1 cellular context compared by ENCODE assay signal in the genomic region with DNA sequence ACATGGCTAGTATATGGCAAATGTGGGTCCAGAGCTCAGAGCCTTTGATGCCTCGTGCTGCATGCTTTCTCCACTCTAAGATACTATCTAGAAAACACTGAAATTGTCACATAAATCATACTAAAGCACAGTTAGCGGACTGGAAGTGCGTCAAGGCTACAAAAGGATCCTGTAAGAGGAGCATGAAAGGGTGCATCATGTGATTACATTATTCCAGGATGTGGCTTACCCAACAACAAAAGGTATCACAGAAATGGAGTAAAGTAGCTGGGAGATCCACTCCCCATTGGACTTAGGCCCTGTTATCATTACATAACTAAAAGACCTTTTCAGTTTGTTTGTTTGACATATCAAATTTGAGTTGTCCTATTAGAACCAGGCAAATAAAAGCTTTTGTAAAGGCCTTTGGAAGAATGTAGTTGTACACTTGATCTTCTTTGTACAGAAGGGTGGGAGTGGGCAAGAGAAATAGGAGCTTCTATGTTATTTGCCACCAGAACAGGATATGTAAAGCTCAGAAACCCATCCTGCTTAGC.
TF ChIP-seq lines count a peak whose summit lies in the region.

No MANE protein-coding gene starts in this region.

TF ChIP-seq in HepG2, 621 proteins besides CTCF, POLR2A, EP300 and RAD21 (continued from another document and continues in another):
- TF ChIP-seq YEATS2 (CRISPR knock-in tag; IDR thresholded peaks at IDR 0.05; ENCODE audit: borderline replicate concordance) (no peak), SUZ12 (IDR thresholded peaks at IDR 0.05; ENCODE audit: low read depth, low read length) (no peak), EEA1 (CRISPR knock-in tag; IDR thresholded peaks at IDR 0.05; ENCODE audit: borderline replicate concordance) (no peak), ZNF83 (CRISPR knock-in tag; IDR thresholded peaks at IDR 0.05; ENCODE audit: borderline replicate concordance) (no peak), ZBTB42 (CRISPR knock-in tag; IDR thresholded peaks at IDR 0.05) (no peak), SMARCE1 (IDR thresholded peaks at IDR 0.05; ENCODE audit: borderline replicate concordance) (no peak), CEBPZ (IDR thresholded peaks at IDR 0.05; ENCODE audit: low read length) (no peak), SIN3B (IDR thresholded peaks at IDR 0.05; ENCODE audit: low read length) (no peak), ZBTB2 (CRISPR knock-in tag; IDR thresholded peaks at IDR 0.05; ENCODE audit: low read depth) (no peak), SP4 (CRISPR knock-in tag; IDR thresholded peaks at IDR 0.05) (no peak), ZNF747 (CRISPR knock-in tag; IDR thresholded peaks at IDR 0.05; ENCODE audit: borderline replicate concordance) (no peak), ZNF609 (CRISPR knock-in tag; IDR thresholded peaks at IDR 0.05; ENCODE audit: borderline replicate concordance) (peak; percentile 71; the same call in 1 of the 2 replicates), SOX5 (CRISPR knock-in tag; IDR thresholded peaks at IDR 0.05; ENCODE audit: borderline replicate concordance) (peak; percentile 94), GPBP1L1 (CRISPR knock-in tag; IDR thresholded peaks at IDR 0.05) (no peak), MBNL3 (CRISPR knock-in tag; conservative IDR thresholded peaks at IDR 0.05) (no peak), TCF7 (IDR thresholded peaks at IDR 0.05; ENCODE audit: low read depth) (peak; percentile 46), PAF1 (CRISPR knock-in tag; IDR thresholded peaks at IDR 0.05) (no peak), ZNF790 (CRISPR knock-in tag; IDR thresholded peaks at IDR 0.05; ENCODE audit: borderline replicate concordance) (no peak), SALL2 (CRISPR knock-in tag; IDR thresholded peaks at IDR 0.05) (no peak), ZNF367 (CRISPR knock-in tag; IDR thresholded peaks at IDR 0.05; ENCODE audit: borderline replicate concordance) (no peak), SOX6 (IDR thresholded peaks at IDR 0.05) (no peak), SOX6 (CRISPR knock-in tag; IDR thresholded peaks at IDR 0.05) (peak; percentile 96), KLF13 (CRISPR knock-in tag; IDR thresholded peaks at IDR 0.05) (no peak), KMT2A (CRISPR knock-in tag; IDR thresholded peaks at IDR 0.05) (no peak), ZNF296 (CRISPR knock-in tag; conservative IDR thresholded peaks at IDR 0.05) (no peak), ZNF430 (CRISPR knock-in tag; IDR thresholded peaks at IDR 0.05) (no peak), ZMYM3 (CRISPR knock-in tag; IDR thresholded peaks at IDR 0.05) (no peak), IRF1 (CRISPR knock-in tag; IDR thresholded peaks at IDR 0.05; ENCODE audit: low read depth) (no peak), DR1 (CRISPR knock-in tag; IDR thresholded peaks at IDR 0.05) (no peak), KLF6 (CRISPR knock-in tag; IDR thresholded peaks at IDR 0.05) (0 out of 2 replicates have a peak, but pooled peaks have one; percentile 66), ELF4 (CRISPR knock-in tag; IDR thresholded peaks at IDR 0.05; ENCODE audit: borderline replicate concordance) (no peak), NKX3-1 (CRISPR knock-in tag; IDR thresholded peaks at IDR 0.05) (no peak), ZNF101 (CRISPR knock-in tag; IDR thresholded peaks at IDR 0.05; ENCODE audit: borderline replicate concordance, low read depth) (no peak), TBP (CRISPR knock-in tag; IDR thresholded peaks at IDR 0.05) (no peak), REL (CRISPR knock-in tag; conservative IDR thresholded peaks at IDR 0.05) (no peak), SATB2 (CRISPR knock-in tag; IDR thresholded peaks at IDR 0.05) (no peak), KDM2A (CRISPR knock-in tag; IDR thresholded peaks at IDR 0.05; ENCODE audit: borderline replicate concordance, low read depth) (no peak), ZNF850 (CRISPR knock-in tag; conservative IDR thresholded peaks at IDR 0.05) (no peak), PCBP1 (IDR thresholded peaks at IDR 0.05; ENCODE audit: borderline replicate concordance, low read depth, low read length) (no peak), PHF8 (CRISPR knock-in tag; IDR thresholded peaks at IDR 0.05) (no peak), GATA4 (IDR thresholded peaks at IDR 0.05; ENCODE audit: borderline replicate concordance, low read depth) (0 out of 2 replicates have a peak, but pooled peaks have one; percentile 21), CHD4 (IDR thresholded peaks at IDR 0.05; ENCODE audit: borderline replicate concordance, low read length) (no peak), RERE (CRISPR knock-in tag; IDR thresholded peaks at IDR 0.05; ENCODE audit: low read depth) (no peak)
- TF ChIP-seq, protein P1, sequence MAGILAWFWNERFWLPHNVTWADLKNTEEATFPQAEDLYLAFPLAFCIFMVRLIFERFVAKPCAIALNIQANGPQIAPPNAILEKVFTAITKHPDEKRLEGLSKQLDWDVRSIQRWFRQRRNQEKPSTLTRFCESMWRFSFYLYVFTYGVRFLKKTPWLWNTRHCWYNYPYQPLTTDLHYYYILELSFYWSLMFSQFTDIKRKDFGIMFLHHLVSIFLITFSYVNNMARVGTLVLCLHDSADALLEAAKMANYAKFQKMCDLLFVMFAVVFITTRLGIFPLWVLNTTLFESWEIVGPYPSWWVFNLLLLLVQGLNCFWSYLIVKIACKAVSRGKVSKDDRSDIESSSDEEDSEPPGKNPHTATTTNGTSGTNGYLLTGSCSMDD (CRISPR knock-in tag; IDR thresholded peaks at IDR 0.05): no peak
